In the genomic region with DNA sequence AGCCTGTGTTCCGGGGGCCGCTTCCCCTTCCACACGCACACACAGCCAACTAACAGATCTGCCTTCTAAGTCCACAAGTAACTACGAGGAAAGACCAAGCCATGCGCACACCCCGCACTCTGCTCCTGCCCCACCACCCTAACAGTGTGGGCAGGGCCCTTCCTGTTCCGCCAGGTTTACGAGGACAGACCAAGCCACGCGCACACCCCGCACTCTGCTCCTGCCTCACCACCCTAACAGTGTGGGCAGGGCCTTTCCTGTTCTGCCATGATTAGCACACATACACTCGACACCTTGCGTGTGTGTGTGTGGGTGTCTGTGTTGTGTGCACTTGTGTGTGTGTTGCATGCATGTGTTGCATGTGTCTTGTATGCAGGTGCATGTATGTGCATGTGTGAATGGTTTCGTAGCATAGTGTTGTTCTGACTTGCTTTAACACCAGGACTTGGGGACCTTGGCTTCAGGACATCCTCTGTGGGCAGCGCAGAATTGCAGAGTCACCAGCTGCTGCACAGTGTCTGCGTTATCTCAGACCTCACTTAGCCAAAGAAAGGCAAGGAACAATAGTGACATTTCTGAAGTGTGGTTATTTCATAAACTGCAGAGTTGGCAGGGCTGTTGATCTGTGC, we compare ENCODE assay signal across 11 cellular contexts.
DNase-seq lines count a peak whose midpoint lies in the region; ATAC-seq, FAIRE-seq and TF ChIP-seq lines count a peak whose summit lies in the region.
"Had no signal": no experiment of that assay in that cellular context is flagged by ENCODE, and none has a peak within 500 bp of the region (broad histone marks: within the 10 kb centered on the region; RNA-seq: fewer than 3 reads in every experiment).

No MANE protein-coding gene starts in this region.

- H3K4me3 Mint-ChIP-seq in activated T-cell treated with anti-CD3 and anti-CD28 coated beads, Interleukin-2, amount 50 U/mL, for 4 hours = no peak overlapping the region
- H3K4me3 Mint-ChIP-seq in activated T-cell treated with anti-CD3 and anti-CD28 coated beads, Interleukin-2, amount 50 U/mL, for 24 hours = no peak overlapping the region

- peaks cover 0 to 8% (median 0%) of the 10 kb centered on the region in 8 donors for H3K9me3 ChIP-seq in spleen

- H3K4me1 ChIP-seq in spleen (peaks cover 13 to 66% (median 49%) of the 10 kb centered on the region in 6 donors), mesendoderm (ENCODE audit: control insufficient read depth, low read depth, low read length) (no peaks in the 10 kb centered on the region)

- no peak overlapping the region for H3K18ac ChIP-seq in mesendoderm (ENCODE audit: low read length)

- no peak overlapping the region for H3K9ac ChIP-seq in mesendoderm (ENCODE audit: low read length)

- no peaks in the 10 kb centered on the region for H3K36me3 Mint-ChIP-seq in activated T-cell treated with anti-CD3 and anti-CD28 coated beads, Interleukin-2, amount 50 U/mL, for 4 hours (ENCODE audit: insufficient read depth)
- H3K36me3 Mint-ChIP-seq in activated T-cell treated with anti-CD3 and anti-CD28 coated beads, Interleukin-2, amount 50 U/mL, for 24 hours (ENCODE audit: low read depth) = no peaks in the 10 kb centered on the region

- TF ChIP-seq CTCF in bronchial epithelial cell (IDR thresholded peaks at IDR 0.05; ENCODE audit: insufficient read depth, low read length, severe bottlenecking) (no peak), spleen (IDR thresholded peaks at IDR 0.05 in 8 of 11, conservative IDR thresholded peaks at IDR 0.05 in 3 of 11) (peak in 1 of 11 experiments; percentile 28)

- H2BK15ac ChIP-seq in mesendoderm (replicated peaks; ENCODE audit: low read depth) = no peak overlapping the region

- H3K27ac Mint-ChIP-seq in activated T-cell treated with anti-CD3 and anti-CD28 coated beads, Interleukin-2, amount 50 U/mL, for 24 hours = no peak overlapping the region

- H3K9me3 Mint-ChIP-seq in activated T-cell treated with anti-CD3 and anti-CD28 coated beads, Interleukin-2, amount 50 U/mL, for 4 hours = peaks cover 5% of the 10 kb centered on the region
- H3K9me3 Mint-ChIP-seq in activated T-cell treated with anti-CD3 and anti-CD28 coated beads, Interleukin-2, amount 50 U/mL, for 24 hours = peaks cover 4% of the 10 kb centered on the region

- H2BK5ac ChIP-seq in mesendoderm (ENCODE audit: low read length) = no peak overlapping the region

- H3K36me3 ChIP-seq in bronchial epithelial cell (ENCODE audit: control insufficient read depth, insufficient read depth, low read length) (no peaks in the 10 kb centered on the region), spleen (no peaks in the 10 kb centered on the region), mesendoderm (ENCODE audit: control insufficient read depth, insufficient read depth, low read length) (no peaks in the 10 kb centered on the region)

- peak; percentile 64 for FAIRE-seq in bronchial epithelial cell (lab: Jason Lieb, UNC)

- no peak overlapping the region for H3K23ac ChIP-seq in mesendoderm (ENCODE audit: low read length)

- no peak overlapping the region for H3K56ac ChIP-seq in mesendoderm (ENCODE audit: low read length)

- ATAC-seq in activated T-cell treated with anti-CD3 and anti-CD28 coated beads, Interleukin-2, amount 50 U/mL, for 4 hours = peak; percentile 54 to 70

- 18 to 28% (median 25%) methylated on average over 14 to 16 of the region's 16 CpGs for WGBS in spleen, 5 donors
- WGBS in mesendoderm (ENCODE audit: extremely low coverage, insufficient coverage, low lambda C conversion rate) = no CpG with 5 or more reads among the region's 16 CpGs

- intact Hi-C loops in spleen (cut with DNase I; ENCODE audit: low total_unique reads) = no loop called here

- H3K4me3 ChIP-seq in bronchial epithelial cell (ENCODE audit: low read depth, low read length) (no peak overlapping the region), spleen (peak overlapping the region in 1 of 8 donors; percentile 46), mesendoderm (ENCODE audit: low read length) (no peak overlapping the region)
- H3K4me3 ChIP-seq: smooth muscle cell had no signal

- peak in 1 of 3 donors; percentile 12 for TF ChIP-seq POLR2A in spleen (IDR thresholded peaks at IDR 0.05)

- H3K27ac ChIP-seq in spleen = peak overlapping the region; percentile 7 to 82 (median 72)
- no peak overlapping the region for H3K27ac ChIP-seq in mesendoderm (ENCODE audit: low read depth, low read length)

- no peak overlapping the region for H4K8ac ChIP-seq in mesendoderm (ENCODE audit: low read depth, low read length)

- H2BK120ac ChIP-seq in mesendoderm (ENCODE audit: low read depth, low read length) = no peak overlapping the region

- no peaks in the 10 kb centered on the region for H3K79me2 ChIP-seq in mesendoderm (ENCODE audit: control insufficient read depth, insufficient read depth, low read length)

- H2AK5ac ChIP-seq in mesendoderm (ENCODE audit: low read length) = no peak overlapping the region

- no peak overlapping the region for H4K5ac ChIP-seq in mesendoderm (ENCODE audit: low read length)

- DNase-seq in activated T-cell treated with anti-CD3 and anti-CD28 coated beads, Interleukin-2, amount 50 U/mL, for 4 hours = no peak
- no peak for DNase-seq in activated T-cell treated with anti-CD3 and anti-CD28 coated beads, Interleukin-2, amount 50 U/mL, for 24 hours
- DNase-seq in OCI-M1 (lab: John Stamatoyannopoulos, UW) = peak; percentile 85
- no peak for DNase-seq in bronchial epithelial cell (ENCODE audit: low read depth)
- DNase-seq in spleen = peak; percentile 86
- no peak for DNase-seq in Ammon's horn (ENCODE audit: low spot score)
- no peak for DNase-seq in mesendoderm
- DNase-seq in NCI-H1436 (lab: John Stamatoyannopoulos, UW) = no peak
- DNase-seq: activated effector memory CD4-positive, alpha-beta T cell treated with Interleukin-2 at 50 U/mL for 16 hours; dermis blood vessel endothelial cell had no signal

- no peak overlapping the region for H3K4me2 ChIP-seq in mesendoderm (ENCODE audit: low read length)
- H3K4me2 ChIP-seq: smooth muscle cell had no signal

- H3K27me3 ChIP-seq in bronchial epithelial cell (ENCODE audit: control insufficient read depth, insufficient read depth, low read length) = no peaks in the 10 kb centered on the region
- H3K27me3 ChIP-seq in spleen (replicated peaks in 1 of 7) = no peaks in the 10 kb centered on the region
- H3K27me3 ChIP-seq in mesendoderm (ENCODE audit: insufficient read depth, low read length, poor library complexity) = no peaks in the 10 kb centered on the region

- no peaks in the 10 kb centered on the region for H3K79me1 ChIP-seq in mesendoderm (ENCODE audit: low read length)

- peaks cover 26% of the 10 kb centered on the region for H3K4me1 Mint-ChIP-seq in activated T-cell treated with anti-CD3 and anti-CD28 coated beads, Interleukin-2, amount 50 U/mL, for 4 hours (ENCODE audit: low read depth)
- peaks cover 23% of the 10 kb centered on the region for H3K4me1 Mint-ChIP-seq in activated T-cell treated with anti-CD3 and anti-CD28 coated beads, Interleukin-2, amount 50 U/mL, for 24 hours (ENCODE audit: low read depth)

- no peaks in the 10 kb centered on the region for H3K27me3 Mint-ChIP-seq in activated T-cell treated with anti-CD3 and anti-CD28 coated beads, Interleukin-2, amount 50 U/mL, for 4 hours (ENCODE audit: low read depth)
- no peaks in the 10 kb centered on the region for H3K27me3 Mint-ChIP-seq in activated T-cell treated with anti-CD3 and anti-CD28 coated beads, Interleukin-2, amount 50 U/mL, for 24 hours

- H3K4ac ChIP-seq in mesendoderm (ENCODE audit: low read depth, low read length) = no peak overlapping the region

Comparison
In these comparisons a context has a peak if more than half of its experiments do, and no peak if none do; other contexts are left out.
1. DNase-seq: peak in OCI-M1 (single experiment) and spleen (single experiment); none in activated T-cell treated with anti-CD3 and anti-CD28 coated beads, Interleukin-2, amount 50 U/mL, for 4 hours (single experiment), activated T-cell treated with anti-CD3 and anti-CD28 coated beads, Interleukin-2, amount 50 U/mL, for 24 hours (single experiment), bronchial epithelial cell (single experiment), Ammon's horn (single experiment), mesendoderm (single experiment) and NCI-H1436 (single experiment).